ENCODE assay signal across 1 cellular context in the genomic region with DNA sequence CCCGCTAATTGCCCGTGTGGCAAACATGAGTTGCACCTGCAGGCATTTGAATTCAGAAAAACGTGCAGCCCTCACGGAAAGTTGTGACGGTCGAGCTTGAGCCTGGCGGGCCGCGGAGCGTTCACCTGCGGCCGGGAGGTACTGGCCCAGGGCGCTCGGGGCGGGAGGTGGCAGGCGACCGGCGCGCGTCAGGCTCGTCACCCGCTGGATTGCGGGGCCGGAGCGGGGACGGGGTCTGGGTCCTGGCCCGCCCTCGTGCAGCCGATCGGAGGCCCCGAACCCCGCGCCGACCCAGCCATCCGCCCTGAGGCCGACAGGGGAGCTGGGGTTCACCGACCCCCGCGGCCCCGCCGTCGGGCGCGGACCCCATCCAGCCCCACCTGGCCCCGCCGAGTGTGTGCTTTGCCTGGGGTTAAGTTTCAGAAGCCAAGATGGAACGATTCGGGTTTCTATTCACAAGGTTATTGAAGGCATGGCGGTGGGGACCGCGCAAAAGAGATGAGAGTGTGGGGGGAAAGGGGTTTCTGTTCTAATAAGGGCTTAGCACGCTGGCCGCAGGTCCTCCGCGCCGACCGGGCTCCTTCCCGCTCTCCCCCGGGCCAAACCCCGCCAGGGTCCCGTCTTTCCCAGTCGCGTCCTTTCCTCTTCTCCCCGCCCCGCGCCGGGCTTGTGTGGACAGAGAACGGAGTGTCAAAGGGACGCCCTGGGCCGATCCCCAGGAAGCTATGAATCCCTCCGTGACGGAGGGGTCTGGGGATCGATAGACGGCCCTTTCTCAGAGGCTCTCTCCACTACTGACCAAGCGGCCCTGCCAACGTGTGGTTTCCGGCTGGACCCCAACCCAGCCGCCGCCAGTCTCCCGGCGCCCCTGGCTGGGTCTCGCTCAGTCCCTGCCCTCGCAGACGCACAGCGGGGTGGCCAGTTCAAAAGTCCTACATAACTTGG.
TF ChIP-seq lines count a peak whose summit lies in the region.

No MANE protein-coding gene starts in this region.

TF ChIP-seq in HepG2, 621 proteins besides CTCF, POLR2A, EP300 and RAD21 (continued from another document):
- TF ChIP-seq, protein P1, sequence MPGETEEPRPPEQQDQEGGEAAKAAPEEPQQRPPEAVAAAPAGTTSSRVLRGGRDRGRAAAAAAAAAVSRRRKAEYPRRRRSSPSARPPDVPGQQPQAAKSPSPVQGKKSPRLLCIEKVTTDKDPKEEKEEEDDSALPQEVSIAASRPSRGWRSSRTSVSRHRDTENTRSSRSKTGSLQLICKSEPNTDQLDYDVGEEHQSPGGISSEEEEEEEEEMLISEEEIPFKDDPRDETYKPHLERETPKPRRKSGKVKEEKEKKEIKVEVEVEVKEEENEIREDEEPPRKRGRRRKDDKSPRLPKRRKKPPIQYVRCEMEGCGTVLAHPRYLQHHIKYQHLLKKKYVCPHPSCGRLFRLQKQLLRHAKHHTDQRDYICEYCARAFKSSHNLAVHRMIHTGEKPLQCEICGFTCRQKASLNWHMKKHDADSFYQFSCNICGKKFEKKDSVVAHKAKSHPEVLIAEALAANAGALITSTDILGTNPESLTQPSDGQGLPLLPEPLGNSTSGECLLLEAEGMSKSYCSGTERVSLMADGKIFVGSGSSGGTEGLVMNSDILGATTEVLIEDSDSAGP (CRISPR knock-in tag; IDR thresholded peaks at IDR 0.05; ENCODE audit: borderline replicate concordance), result peak; percentile 34; the same call in 1 of the 2 replicates
TF ChIP-seq in HepG2: peak in this region for 56.
